Comparison of ENCODE assay signal across 14 cellular contexts in genomic region chr17:42399948-42400843, GRCh38. TPM values are rescaled to one million over a fixed set of nuclear protein-coding genes. Genes with fewer than 3 reads are reported as not detected.
DNase-seq lines count a peak whose midpoint lies in the region; FAIRE-seq and TF ChIP-seq lines count a peak whose summit lies in the region.
"Had no signal": no experiment of that assay in that cellular context is flagged by ENCODE, and none has a peak within 500 bp of the region (broad histone marks: within the 10 kb centered on the region; RNA-seq: fewer than 3 reads in every experiment).

No MANE protein-coding gene starts in this region.

- peak overlapping the region; percentile 6 for H3K27ac Mint-ChIP-seq in activated naive CD8-positive, alpha-beta T cell treated with anti-CD3 and anti-CD28 coated beads for 36 hours
- H3K27ac Mint-ChIP-seq in mesothelial cell of epicardium: no peak overlapping the region
- H3K27ac Mint-ChIP-seq: CD14-positive monocyte had no signal

- in situ Hi-C loops in HAP-1 (cut with MboI; ENCODE audit: low sequenced_read_pairs): no loop called here

- no peak for TF ChIP-seq POLR2A in GM12892 (IDR thresholded peaks at IDR 0.05; ENCODE audit: low read depth, low read length)

- WGBS in mesodermal cell (ENCODE audit: insufficient coverage in 2 of 2), 2 experiments: 66 to 77% methylated on average over 5 of the region's 6 CpGs

- no peaks in the 10 kb centered on the region for H3K27me3 ChIP-seq in AG04450 (ENCODE audit: control insufficient read depth, insufficient read depth, low read length)
- no peaks in the 10 kb centered on the region for H3K27me3 ChIP-seq in HAP-1 (ENCODE audit: low read depth)

- H3K9me3 ChIP-seq in AG04450 (ENCODE audit: control insufficient read depth, insufficient read depth, low read length): no peaks in the 10 kb centered on the region; the same call in 1 of the 2 replicates
- H3K9me3 ChIP-seq in HAP-1: no peaks in the 10 kb centered on the region
- H3K9me3 ChIP-seq in mesodermal cell (ENCODE audit: control insufficient read depth, low read length): no peaks in the 10 kb centered on the region

- H3K36me3 ChIP-seq in HAP-1 (replicated peaks) (peaks cover 13% of the 10 kb centered on the region; the same call in 1 of the 2 replicates), mesodermal cell (ENCODE audit: control insufficient read depth, insufficient read depth, low read length) (peaks cover 34% of the 10 kb centered on the region)

- H3K4me1 Mint-ChIP-seq in activated naive CD8-positive, alpha-beta T cell treated with anti-CD3 and anti-CD28 coated beads for 36 hours: peaks cover 28% of the 10 kb centered on the region
- peaks cover 7% of the 10 kb centered on the region for H3K4me1 Mint-ChIP-seq in mesothelial cell of epicardium

- H3K36me3 Mint-ChIP-seq in activated naive CD8-positive, alpha-beta T cell treated with anti-CD3 and anti-CD28 coated beads for 36 hours: no peaks in the 10 kb centered on the region
- H3K36me3 Mint-ChIP-seq in mesothelial cell of epicardium: peaks cover 6% of the 10 kb centered on the region
- H3K36me3 Mint-ChIP-seq: CD14-positive monocyte had no signal

- POLR2A ChIA-PET in AG04450 (lab: Yijun Ruan, JAX): interaction anchor here (0.6 to 2.7 kb wide), 4 partner anchors 9 to 276 kb away, joined by 3 to 10 read pairs (median 6); partner anchors contain the start of genes CAVIN1 and STAT3

- no peaks in the 10 kb centered on the region for H3K9me3 Mint-ChIP-seq in activated naive CD8-positive, alpha-beta T cell treated with anti-CD3 and anti-CD28 coated beads for 36 hours
- no peaks in the 10 kb centered on the region for H3K9me3 Mint-ChIP-seq in mesothelial cell of epicardium
- H3K9me3 Mint-ChIP-seq: nephron had no signal

- peak overlapping the region; percentile 48 for H3K27ac ChIP-seq in AG04450 (ENCODE audit: low read depth, low read length)
- peak overlapping the region; percentile 13 for H3K27ac ChIP-seq in mesodermal cell (ENCODE audit: low read depth, low read length, severe bottlenecking)

- peak overlapping the region; percentile 22 for H3K4me3 Mint-ChIP-seq in activated naive CD8-positive, alpha-beta T cell treated with anti-CD3 and anti-CD28 coated beads for 36 hours
- H3K4me3 Mint-ChIP-seq in mesothelial cell of epicardium: no peak overlapping the region
- H3K4me3 Mint-ChIP-seq: CD14-positive monocyte, nephron had no signal

- no peak for FAIRE-seq in GM12892 (lab: Jason Lieb, UNC)

- H3K4me3 ChIP-seq in AG04450 (ENCODE audit: low read depth, low read length) (no peak overlapping the region), HAP-1 (no peak overlapping the region), mesodermal cell (ENCODE audit: extremely low read depth, insufficient read depth, low read length, poor library complexity, severe bottlenecking) (no peak overlapping the region)

- no peak for TF ChIP-seq CTCF in AG04450 (IDR thresholded peaks at IDR 0.05; ENCODE audit: low read depth, low read length)
- no peak for TF ChIP-seq CTCF in mesothelial cell of epicardium (IDR thresholded peaks at IDR 0.05; ENCODE audit: unreplicated experiment)

- H3K27me3 Mint-ChIP-seq in activated naive CD8-positive, alpha-beta T cell treated with anti-CD3 and anti-CD28 coated beads for 36 hours: no peaks in the 10 kb centered on the region
- H3K27me3 Mint-ChIP-seq in mesothelial cell of epicardium (ENCODE audit: low read depth): no peaks in the 10 kb centered on the region

- DNase-seq in AG04450 (ENCODE audit: low read depth, low spot score) (no peak), HAP-1 (ENCODE audit: low spot score in 2 of 2) (peak; percentile 55 to 82), GM12892 (ENCODE audit: insufficient read length) (no peak), MV-4-11 (lab: John Stamatoyannopoulos, UW) (no peak), mesothelial cell of epicardium (ENCODE audit: low spot score in 2 of 2, unreplicated experiment in 2 of 2) (no peak), A172 (ENCODE audit: low spot score) (no peak)
- no peak for DNase-seq in activated naive CD8-positive, alpha-beta T cell treated with anti-CD3 and anti-CD28 coated beads for 36 hours
- DNase-seq: erythroblast; HCEC 1CT; stimulated activated CD4-positive, alpha-beta T cell treated with anti-CD3 and anti-CD28 coated beads, Interleukin-15, amount 100 ng/mL, for 24 hours; T-helper 9 cell had no signal

- CTCF ChIA-PET in AG04450 (lab: Charles Lee): interaction anchor here (0.7 to 1.4 kb wide), 2 partner anchors 11 to 127 kb away, joined by 3 read pairs; partner anchors contain the start of gene STAT3

- H3K4me1 ChIP-seq in HAP-1: peaks cover 22% of the 10 kb centered on the region
- peaks cover 10% of the 10 kb centered on the region for H3K4me1 ChIP-seq in mesodermal cell (ENCODE audit: control insufficient read depth, insufficient read depth, low read length, poor library complexity, severe bottlenecking)

RNA-seq across cellular contexts. Expression of gene STAT3, which starts 12.0 kb away (rescaled TPM):
- 77.1 and 83.4 TPM in 2 replicates for polyA plus RNA-seq in AG04450 (2011; rRNA removed)
- 144 and 161 TPM in 2 replicates for polyA minus RNA-seq in AG04450 (2011; rRNA and poly(A)+ RNA removed)
- total RNA-seq in activated naive CD8-positive, alpha-beta T cell treated with anti-CD3 and anti-CD28 coated beads for 36 hours: 100 to 1,000 TPM; 221 to 223 TPM
- polyA plus RNA-seq in mesodermal cell (2013, experiment 1 of 2): 45.9 TPM
- polyA plus RNA-seq in mesodermal cell (2013, experiment 2 of 2): 39.3 TPM
- polyA plus RNA-seq in GM12892 (2012; ENCODE audit: missing spikeins): 66.7 TPM
- total RNA-seq in mesothelial cell of epicardium: 118 to 129 TPM (median 119 TPM) in 3 replicates
- total RNA-seq in A172 (2014; rRNA removed; shearing (Covaris generic)): 78.5 and 92.9 TPM in 2 replicates

RNA-seq across cellular contexts. Expression of gene CAVIN1, which starts 22.9 kb away (rescaled TPM):
- 326 and 390 TPM in 2 replicates for polyA plus RNA-seq in AG04450 (2011; rRNA removed)
- 252 and 273 TPM in 2 replicates for polyA minus RNA-seq in AG04450 (2011; rRNA and poly(A)+ RNA removed)
- 1 to 10 TPM; 1.7 to 1.9 TPM for total RNA-seq in activated naive CD8-positive, alpha-beta T cell treated with anti-CD3 and anti-CD28 coated beads for 36 hours
- 138 TPM for polyA plus RNA-seq in mesodermal cell (2013, experiment 1 of 2)
- 99.8 TPM for polyA plus RNA-seq in mesodermal cell (2013, experiment 2 of 2)
- 1.9 TPM for polyA plus RNA-seq in GM12892 (2012; ENCODE audit: missing spikeins)
- total RNA-seq in mesothelial cell of epicardium: 53.3 to 54.3 TPM (median 53.9 TPM) in 3 replicates
- 569 and 659 TPM in 2 replicates for total RNA-seq in A172 (2014; rRNA removed; shearing (Covaris generic))
- polyA plus RNA-seq: CD14-positive monocyte had no signal

RNA-seq across cellular contexts. Expression of gene ATP6V0A1, which starts 58.5 kb away (rescaled TPM):
- 22.3 and 30.8 TPM in 2 replicates for polyA plus RNA-seq in AG04450 (2011; rRNA removed)
- 60.2 and 84.4 TPM in 2 replicates for polyA minus RNA-seq in AG04450 (2011; rRNA and poly(A)+ RNA removed)
- 1 to 10 TPM; 3.4 to 5.6 TPM for total RNA-seq in activated naive CD8-positive, alpha-beta T cell treated with anti-CD3 and anti-CD28 coated beads for 36 hours
- polyA plus RNA-seq in mesodermal cell (2013, experiment 1 of 2): 32.3 TPM
- polyA plus RNA-seq in mesodermal cell (2013, experiment 2 of 2): 23.9 TPM
- 25.0 TPM for polyA plus RNA-seq in GM12892 (2012; ENCODE audit: missing spikeins)
- 60.4 to 65.6 TPM (median 65.6 TPM) in 3 replicates for total RNA-seq in mesothelial cell of epicardium
- 23.4 and 24.1 TPM in 2 replicates for total RNA-seq in A172 (2014; rRNA removed; shearing (Covaris generic))

Comparison
In these comparisons a context has a peak if more than half of its experiments do, and no peak if none do; other contexts are left out.
1. DNase-seq: peak in HAP-1 (2 of 2); none in AG04450 (single experiment), activated naive CD8-positive, alpha-beta T cell treated with anti-CD3 and anti-CD28 coated beads for 36 hours (single experiment), GM12892 (single experiment), MV-4-11 (single experiment), mesothelial cell of epicardium (0 of 2) and A172 (single experiment).
2. RNA of gene CAVIN1, which starts 22.9 kb away (total RNA-seq): 569 to 659 TPM in A172 and 53.3 to 54.3 TPM in mesothelial cell of epicardium; 1.7 to 1.9 TPM in activated naive CD8-positive, alpha-beta T cell treated with anti-CD3 and anti-CD28 coated beads for 36 hours; every median in the first group is over 10 times any median in the second.